25 cellular contexts compared by ENCODE assay signal in the genomic region with DNA sequence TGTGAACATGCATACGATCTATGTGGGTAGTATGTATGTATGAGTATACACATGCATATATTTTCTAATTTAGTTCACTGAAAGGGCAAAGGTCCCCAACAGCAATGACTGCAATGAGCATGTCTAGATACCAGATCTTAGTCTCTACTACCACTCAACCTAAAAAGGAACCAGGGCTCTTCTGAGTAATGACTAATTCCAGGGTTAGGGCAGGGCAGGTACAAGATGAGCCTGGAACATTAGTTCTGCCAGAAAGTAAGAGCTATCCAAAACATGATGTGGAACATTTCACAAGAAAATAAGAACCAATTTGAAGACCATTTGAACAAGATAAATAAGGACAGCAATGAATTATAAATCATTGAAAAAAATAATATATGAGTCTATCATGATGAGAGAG.
"Had no signal": no experiment of that assay in that cellular context is flagged by ENCODE, and none has a peak within 500 bp of the region (broad histone marks: within the 10 kb centered on the region; RNA-seq: fewer than 3 reads in every experiment).

No MANE protein-coding gene starts in this region.

- H3K27ac ChIP-seq: colonic mucosa, esophagus muscularis mucosa, heart right ventricle, left lung, lower lobe of right lung had no signal

- H3K4me3 Mint-ChIP-seq: dendritic cell treated with granulocyte-macrophage colony-stimulating factor and Interleukin-4, amounts not matched to agents 40 ng/mL and 50 ng/mL, for 4 days; effector memory CD8-positive, alpha-beta T cell; endodermal cell; mesothelial cell of epicardium; naive B cell had no signal

- H3K27me3 Mint-ChIP-seq: dendritic cell treated with granulocyte-macrophage colony-stimulating factor and Interleukin-4, amounts not matched to agents 40 ng/mL and 50 ng/mL, for 4 days; effector memory CD8-positive, alpha-beta T cell; naive B cell had no signal

- H3K27me3 ChIP-seq: colonic mucosa, esophagus muscularis mucosa, heart right ventricle, left lung had no signal

- H3K4me3 ChIP-seq: colonic mucosa, esophagus muscularis mucosa, heart right ventricle, left lung, lower lobe of right lung, mucosa of descending colon had no signal

- H3K4me1 ChIP-seq: colonic mucosa, heart right ventricle, left lung, lower lobe of right lung had no signal

- H3K36me3 ChIP-seq: colonic mucosa, esophagus muscularis mucosa, heart right ventricle, left lung, lower lobe of right lung had no signal

- DNase-seq: cerebellar nuclear complex; colonic mucosa; cortex of kidney; effector CD8-positive, alpha-beta T cell; effector memory CD8-positive, alpha-beta T cell; endodermal cell; foreskin fibroblast; glutamatergic neuron; head of caudate nucleus; heart right ventricle; hippocampal formation; left cardiac atrium; left lung; left ventricle myocardium superior; lower lobe of right lung; mesenchymal stem cell; mucosa of descending colon; naive B cell had no signal

- ATAC-seq: effector memory CD8-positive, alpha-beta T cell; heart right ventricle; left cardiac atrium; left lung; left ventricle myocardium superior; lower lobe of right lung; mucosa of descending colon had no signal

- H3K4me1 Mint-ChIP-seq: endodermal cell, mesothelial cell of epicardium, naive B cell had no signal

- H3K9me3 Mint-ChIP-seq: endodermal cell had no signal

- H3K27ac Mint-ChIP-seq: dendritic cell treated with granulocyte-macrophage colony-stimulating factor and Interleukin-4, amounts not matched to agents 40 ng/mL and 50 ng/mL, for 4 days; effector memory CD8-positive, alpha-beta T cell; endodermal cell; mesothelial cell of epicardium; naive B cell had no signal

- H3K9me3 ChIP-seq: colonic mucosa, left lung, lower lobe of right lung, mucosa of descending colon had no signal

- H3K36me3 Mint-ChIP-seq: mesothelial cell of epicardium, naive B cell had no signal

- FAIRE-seq: endometrium, frontal cortex, islet of Langerhans, keratinocyte had no signal
